ENCODE assay signal across 8 cellular contexts in the genomic region with DNA sequence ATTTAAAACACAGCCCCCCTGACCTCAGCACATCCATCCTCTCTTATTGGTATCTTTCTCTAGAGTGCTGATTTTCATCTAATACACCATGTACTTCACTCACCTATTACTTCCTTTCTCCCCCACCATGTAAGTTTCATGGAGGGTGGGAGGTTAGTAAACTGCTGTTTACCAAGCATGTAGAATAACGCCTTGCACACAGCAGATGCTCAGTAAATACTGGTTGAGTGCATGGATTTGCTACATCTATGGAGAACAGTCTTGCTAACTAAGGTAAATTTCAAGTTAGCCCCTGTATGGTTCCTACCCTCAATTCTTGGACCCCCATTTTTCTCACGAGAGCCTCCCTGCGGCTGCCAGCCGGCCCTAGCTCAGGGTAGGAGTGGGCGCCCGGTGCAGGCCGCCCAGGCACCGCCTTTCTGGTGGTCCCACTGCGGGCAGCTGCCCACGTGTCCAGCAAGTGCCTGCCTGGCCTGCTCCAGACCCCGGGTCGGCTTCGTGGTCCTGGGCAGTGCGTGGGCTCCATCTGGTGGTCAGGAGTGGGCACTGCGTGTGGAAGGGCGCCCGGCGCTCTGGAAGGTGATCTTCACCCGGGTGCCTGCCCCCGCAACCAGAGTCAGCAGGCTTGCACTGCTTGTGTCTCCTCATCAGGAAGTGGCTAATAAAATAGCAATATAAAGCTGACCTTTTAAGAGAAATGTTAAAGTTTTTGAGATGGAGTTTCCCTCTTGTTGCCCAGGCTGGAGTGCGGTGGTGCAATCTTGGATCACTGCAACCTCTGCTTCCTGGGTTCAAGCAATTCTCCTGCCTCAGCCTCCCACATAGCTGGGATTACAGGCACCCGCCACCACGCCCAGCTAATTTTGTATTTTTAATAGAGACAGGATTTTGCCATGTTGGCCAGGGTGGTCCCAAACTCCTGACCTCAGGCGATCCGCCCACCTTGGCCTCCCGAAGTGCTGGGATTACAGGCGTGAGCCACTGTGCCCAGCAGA.
DNase-seq lines count a peak whose midpoint lies in the region; ATAC-seq and TF ChIP-seq lines count a peak whose summit lies in the region.

No MANE protein-coding gene starts in this region.

- H3K36me3 Mint-ChIP-seq in progenitor cell of endocrine pancreas (ENCODE audit: insufficient read depth), result peaks cover 16% of the 10 kb centered on the region

- H3K9me3 Mint-ChIP-seq in progenitor cell of endocrine pancreas (ENCODE audit: low read depth), result no peaks in the 10 kb centered on the region

- DNase-seq in DMS53 (lab: John Stamatoyannopoulos, UW) (peak; percentile 85), SJCRH30 (peak; percentile 72 to 85), head of caudate nucleus (peak; percentile 46 to 85 (median 66)), progenitor cell of endocrine pancreas (ENCODE audit: low spot score, unreplicated experiment) (peak; percentile 61), ureter (ENCODE audit: low spot score) (peak; percentile 70)
- peak; percentile 66 for DNase-seq in activated naive CD4-positive, alpha-beta T cell treated with anti-CD3 and anti-CD28 coated beads, Interleukin-2, amount 50 U/mL, for 16 hours

- no peak for TF ChIP-seq EP300 in Ishikawa (IDR thresholded peaks at IDR 0.05; ENCODE audit: borderline replicate concordance)

- no peak overlapping the region for H3K27ac Mint-ChIP-seq in progenitor cell of endocrine pancreas

- no peak overlapping the region for H3K27ac ChIP-seq in SJCRH30

- H3K27me3 ChIP-seq in SJCRH30, result no peaks in the 10 kb centered on the region

- peaks cover 15% of the 10 kb centered on the region; the same call in 1 of the 2 replicates for H3K36me3 ChIP-seq in SJCRH30

- peak; percentile 73 for TF ChIP-seq RAD21 in Ishikawa (IDR thresholded peaks at IDR 0.05; ENCODE audit: low read depth)

- peak; percentile 82 for ATAC-seq in GM21528 (IDR thresholded peaks at IDR 0.05; ENCODE audit: low FRiP score, unreplicated experiment)

- no peaks in the 10 kb centered on the region for H3K27me3 Mint-ChIP-seq in progenitor cell of endocrine pancreas

- no peaks in the 10 kb centered on the region for H3K9me3 ChIP-seq in SJCRH30 (replicated peaks)

- H3K4me3 ChIP-seq in SJCRH30, result no peak overlapping the region

- H3K4me1 Mint-ChIP-seq in progenitor cell of endocrine pancreas (ENCODE audit: low read depth), result peaks cover 6% of the 10 kb centered on the region

- peaks cover 17% of the 10 kb centered on the region for H3K4me1 ChIP-seq in SJCRH30

- H3K4me3 Mint-ChIP-seq in progenitor cell of endocrine pancreas (ENCODE audit: low read depth), result no peak overlapping the region

- intact Hi-C loops in head of caudate nucleus (cut with DNase I), result no loop called here

- peak; percentile 99 for TF ChIP-seq CTCF in progenitor cell of endocrine pancreas (IDR thresholded peaks at IDR 0.05; ENCODE audit: unreplicated experiment)

TF ChIP-seq in Ishikawa, 13 proteins besides CTCF, POLR2A, EP300 and RAD21:
- no peak for TF ChIP-seq EGR1 (IDR thresholded peaks at IDR 0.05)
- no peak for TF ChIP-seq NFIC (IDR thresholded peaks at IDR 0.05)
- TF ChIP-seq, protein P1, sequence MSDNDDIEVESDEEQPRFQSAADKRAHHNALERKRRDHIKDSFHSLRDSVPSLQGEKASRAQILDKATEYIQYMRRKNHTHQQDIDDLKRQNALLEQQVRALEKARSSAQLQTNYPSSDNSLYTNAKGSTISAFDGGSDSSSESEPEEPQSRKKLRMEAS (IDR thresholded peaks at IDR 0.05), result 0 out of 2 replicates have a peak, but pooled peaks have one; percentile 21
- TF ChIP-seq YY1 (IDR thresholded peaks at IDR 0.05; ENCODE audit: low read depth), result no peak
- TF ChIP-seq CREB1 (IDR thresholded peaks at IDR 0.05; ENCODE audit: low read depth), result no peak
- no peak for TF ChIP-seq TEAD4 (IDR thresholded peaks at IDR 0.05)
- 0 out of 2 replicates have a peak, but pooled peaks have one; percentile 32 for TF ChIP-seq ZBTB7A (IDR thresholded peaks at IDR 0.05; ENCODE audit: low read depth)
- TF ChIP-seq FOXM1 (IDR thresholded peaks at IDR 0.05; ENCODE audit: borderline replicate concordance, low read depth), result no peak
- no peak for TF ChIP-seq CEBPB (IDR thresholded peaks at IDR 0.05)
- TF ChIP-seq, protein P2, sequence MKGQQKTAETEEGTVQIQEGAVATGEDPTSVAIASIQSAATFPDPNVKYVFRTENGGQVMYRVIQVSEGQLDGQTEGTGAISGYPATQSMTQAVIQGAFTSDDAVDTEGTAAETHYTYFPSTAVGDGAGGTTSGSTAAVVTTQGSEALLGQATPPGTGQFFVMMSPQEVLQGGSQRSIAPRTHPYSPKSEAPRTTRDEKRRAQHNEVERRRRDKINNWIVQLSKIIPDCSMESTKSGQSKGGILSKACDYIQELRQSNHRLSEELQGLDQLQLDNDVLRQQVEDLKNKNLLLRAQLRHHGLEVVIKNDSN (IDR thresholded peaks at IDR 0.05), result peak; percentile 42; the same call in 1 of the 2 replicates
